Comparison of ENCODE assay signal across 8 cellular contexts in genomic region chr2:196234672-196235071, GRCh38.
DNase-seq lines count a peak whose midpoint lies in the region; ATAC-seq, FAIRE-seq and TF ChIP-seq lines count a peak whose summit lies in the region.

No MANE protein-coding gene starts in this region.

- H3K9me3 ChIP-seq in T-helper 17 cell (ENCODE audit: control insufficient read depth, low read length, poor library complexity, severe bottlenecking) (no peaks in the 10 kb centered on the region), mammary epithelial cell (replicated peaks; ENCODE audit: insufficient read depth, low read length) (no peaks in the 10 kb centered on the region)

- H3K36me3 ChIP-seq in mammary epithelial cell (ENCODE audit: insufficient read depth, low read length), result no peaks in the 10 kb centered on the region

- H3K4me2 ChIP-seq in mammary epithelial cell (ENCODE audit: insufficient read depth, low read depth, low read length), result peak overlapping the region; percentile 18

- H3K4me1 ChIP-seq in mammary epithelial cell (ENCODE audit: insufficient read depth, low read length), result peaks cover 41% of the 10 kb centered on the region

- no peak overlapping the region for H3K9ac ChIP-seq in mammary epithelial cell (ENCODE audit: insufficient read depth, low read length)

- H3K27me3 Mint-ChIP-seq in T-helper 17 cell (no peaks in the 10 kb centered on the region), progenitor cell of endocrine pancreas (no peaks in the 10 kb centered on the region)

- no peaks in the 10 kb centered on the region for H3K27me3 ChIP-seq in mammary epithelial cell (ENCODE audit: insufficient read depth, low read length)

- H3K27ac Mint-ChIP-seq in T-helper 17 cell (peak overlapping the region; percentile 98), progenitor cell of endocrine pancreas (no peak overlapping the region)

- H3K79me2 ChIP-seq in mammary epithelial cell (ENCODE audit: insufficient read depth, low read length), result no peaks in the 10 kb centered on the region

- H3K4me3 ChIP-seq in mammary epithelial cell (replicated peaks in 1 of 3; ENCODE audit: insufficient read depth in 1 of 3, low read depth in 2 of 3, low read length in 3 of 3), result no peak overlapping the region

- BruUV-seq in mammary epithelial cell (replicated peaks; lab: Mats Ljungman, UMichigan), result no TSS peak

- H3K36me3 Mint-ChIP-seq in T-helper 17 cell (ENCODE audit: low read depth), result no peaks in the 10 kb centered on the region
- peaks cover 14% of the 10 kb centered on the region for H3K36me3 Mint-ChIP-seq in progenitor cell of endocrine pancreas (ENCODE audit: insufficient read depth)

- dilution Hi-C loops in mammary epithelial cell (cut with HindIII; ENCODE audit: low sequenced_read_pairs), result loop anchor here (5.0 kb wide), 2 partner anchors 58 to 67 kb away; no protein-coding TSS in a partner anchor

- H2AFZ ChIP-seq in mammary epithelial cell (ENCODE audit: low read depth, low read length), result no peak overlapping the region

- intact Hi-C loops in mammary epithelial cell (cut with micrococcal nuclease), result no loop called here

- no peak for TF ChIP-seq CTCF in AG09319 (IDR thresholded peaks at IDR 0.05; ENCODE audit: low read depth, low read length)
- no peak for TF ChIP-seq CTCF in mammary epithelial cell (conservative IDR thresholded peaks at IDR 0.05 in 1 of 2, IDR thresholded peaks at IDR 0.05 in 1 of 2; ENCODE audit: extremely low read depth in 1 of 2, insufficient read depth in 1 of 2, low read depth in 1 of 2, low read length in 2 of 2)
- no peak for TF ChIP-seq CTCF in progenitor cell of endocrine pancreas (IDR thresholded peaks at IDR 0.05; ENCODE audit: unreplicated experiment)
- TF ChIP-seq CTCF in D721Med (IDR thresholded peaks at IDR 0.05; ENCODE audit: insufficient read depth, missing control alignments), result no peak

- FAIRE-seq in D721Med (lab: Jason Lieb, UNC), result no peak

- 44% methylated on average over 4 of the region's 4 CpGs for WGBS in mammary epithelial cell (ENCODE audit: low coverage, missing lambda C conversion rate)

- H3K4me3 Mint-ChIP-seq in T-helper 17 cell, result peak overlapping the region; percentile 57
- no peak overlapping the region for H3K4me3 Mint-ChIP-seq in progenitor cell of endocrine pancreas (ENCODE audit: low read depth)

- H3K9me3 Mint-ChIP-seq in progenitor cell of endocrine pancreas (ENCODE audit: low read depth), result peaks cover 2% of the 10 kb centered on the region

- peaks cover 47% of the 10 kb centered on the region for H3K4me1 Mint-ChIP-seq in T-helper 17 cell
- H3K4me1 Mint-ChIP-seq in progenitor cell of endocrine pancreas (ENCODE audit: low read depth), result peaks cover 7% of the 10 kb centered on the region

- peak; percentile 65 for DNase-seq in AG09319 (ENCODE audit: extremely low read depth, low read depth)
- DNase-seq in T-helper 17 cell, result peak in 1 of 3 donors; percentile 29
- DNase-seq in mammary epithelial cell, result peak; percentile 63
- peak; percentile 47 to 49 for DNase-seq in stimulated activated CD4-positive, alpha-beta T cell treated with anti-CD3 and anti-CD28 coated beads, Interleukin-2, amount 100 ng/mL, for 48 hours
- DNase-seq in progenitor cell of endocrine pancreas (ENCODE audit: low spot score, unreplicated experiment), result no peak
- no peak for DNase-seq in DMS53 (lab: John Stamatoyannopoulos, UW)
- DNase-seq in D721Med (ENCODE audit: insufficient read length, low spot score), result no peak

- H4K20me1 ChIP-seq in mammary epithelial cell (ENCODE audit: insufficient read depth, low read length), result no peaks in the 10 kb centered on the region

- in situ Hi-C loops in mammary epithelial cell (cut with MboI; ENCODE audit: low sequenced_read_pairs in 2 of 2), result no loop called here

- CTCF ChIA-PET in mammary epithelial cell (lab: Charles Lee; ENCODE audit: low non-redundant PET), result no interaction called here

- peak overlapping the region; percentile 97 for H3K27ac ChIP-seq in mammary epithelial cell (ENCODE audit: insufficient read depth, low read depth, low read length)

- ATAC-seq in HG02588 (IDR thresholded peaks at IDR 0.05; ENCODE audit: unreplicated experiment) (peak; percentile 43), T-helper 17 cell (peak; percentile 20)

Comparison
In these comparisons a context has a peak if more than half of its experiments do, and no peak if none do; other contexts are left out.
1. DNase-seq: peak in AG09319 (single experiment), mammary epithelial cell (single experiment) and stimulated activated CD4-positive, alpha-beta T cell treated with anti-CD3 and anti-CD28 coated beads, Interleukin-2, amount 100 ng/mL, for 48 hours (2 of 2); none in progenitor cell of endocrine pancreas (single experiment), DMS53 (single experiment) and D721Med (single experiment).